In the genomic region with DNA sequence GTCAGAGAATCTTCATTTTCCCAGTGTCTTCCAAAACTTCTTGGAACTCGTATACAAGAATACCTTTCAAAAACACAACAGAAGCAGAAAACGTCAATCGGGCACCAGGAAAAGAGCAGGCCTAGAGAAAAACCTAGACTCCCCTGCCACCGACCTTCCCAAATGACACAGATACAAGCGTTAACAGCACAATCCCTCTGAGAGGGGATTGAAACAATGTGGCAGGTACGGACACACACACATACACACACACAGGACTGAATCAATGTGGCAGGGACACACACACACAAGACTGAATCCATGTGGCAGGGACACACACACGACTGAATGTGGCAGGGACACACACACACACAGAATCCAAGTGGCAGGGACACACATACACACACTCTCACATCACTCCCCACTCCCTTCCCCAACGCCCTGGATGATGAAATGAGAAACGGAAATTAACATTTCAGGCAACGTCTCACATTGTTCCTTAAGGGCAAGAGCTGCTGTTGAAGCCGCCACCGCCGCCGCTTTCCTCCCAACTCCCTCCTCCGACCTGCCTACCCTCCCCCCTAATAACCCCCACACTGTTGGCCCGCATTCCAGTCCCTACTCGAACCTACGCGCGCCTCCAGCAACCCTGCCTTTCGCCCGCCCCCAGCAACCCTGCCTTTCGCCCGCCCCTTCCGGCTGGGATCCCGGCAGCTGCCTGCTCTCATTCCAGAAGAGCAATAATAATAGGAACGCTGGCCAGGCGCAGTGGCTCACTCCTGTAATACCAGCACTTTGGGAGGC, we compare ENCODE assay signal across 8 cellular contexts.
DNase-seq lines count a peak whose midpoint lies in the region; ATAC-seq and TF ChIP-seq lines count a peak whose summit lies in the region.

No MANE protein-coding gene starts in this region.

- TF ChIP-seq POLR2A in prostate gland (IDR thresholded peaks at IDR 0.05) = peak; percentile 53

- no peak for ATAC-seq in HG02840 (IDR thresholded peaks at IDR 0.05; ENCODE audit: low FRiP score, unreplicated experiment)

- no peaks in the 10 kb centered on the region for H3K4me1 Mint-ChIP-seq in endodermal cell

- H3K4me3 ChIP-seq in endodermal cell (ENCODE audit: low read length) (peak overlapping the region; percentile 78), prostate gland (peak overlapping the region; percentile 55 to 60)

- H3K9me3 ChIP-seq in endodermal cell (ENCODE audit: control insufficient read depth, low read length) (no peaks in the 10 kb centered on the region), prostate gland (no peaks in the 10 kb centered on the region)

- no peaks in the 10 kb centered on the region for H3K4me1 ChIP-seq in endodermal cell (ENCODE audit: control insufficient read depth, insufficient read depth, low read length)
- H3K4me1 ChIP-seq in prostate gland (replicated peaks) = no peaks in the 10 kb centered on the region

- H3K27ac Mint-ChIP-seq in endodermal cell = no peak overlapping the region

- no peaks in the 10 kb centered on the region for H3K27me3 Mint-ChIP-seq in endodermal cell (ENCODE audit: insufficient read depth)

- intact Hi-C loops in prostate gland (cut with DNase I) = loop anchor here (10.0 kb wide), 1 partner anchor 669 kb away; the partner anchor contains the start of gene KDM5D

- 0% methylated on average over 25 of the region's 28 CpGs; no CpG with 5 or more reads in 1 of the 2 experiments for WGBS in endodermal cell (ENCODE audit: insufficient coverage in 1 of 2, insufficient read length in 1 of 2), 2 experiments
- WGBS in prostate gland = 5% methylated on average over 16 of the region's 28 CpGs

- no peak overlapping the region for H3K4me3 Mint-ChIP-seq in endodermal cell

- H3K27ac ChIP-seq in endodermal cell (ENCODE audit: low read depth, low read length) = peak overlapping the region; percentile 75
- peak overlapping the region; percentile 87 to 88 for H3K27ac ChIP-seq in prostate gland

- peak overlapping the region; percentile 62 for H3K9ac ChIP-seq in endodermal cell (ENCODE audit: extremely low read depth, low read length, poor library complexity, severe bottlenecking)

- TF ChIP-seq CTCF in endodermal cell (conservative IDR thresholded peaks at IDR 0.05) (no peak), prostate gland (IDR thresholded peaks at IDR 0.05) (no peak)

- no peaks in the 10 kb centered on the region for H3K36me3 Mint-ChIP-seq in endodermal cell (ENCODE audit: low read depth)

- H3K36me3 ChIP-seq in endodermal cell (ENCODE audit: control insufficient read depth, insufficient read depth, low read length) (no peaks in the 10 kb centered on the region), prostate gland (no peaks in the 10 kb centered on the region)

- H3K9me3 Mint-ChIP-seq in endodermal cell = no peaks in the 10 kb centered on the region

- H3K27me3 ChIP-seq in endodermal cell (ENCODE audit: control insufficient read depth, insufficient read depth, low read length, poor library complexity, severe bottlenecking) (no peaks in the 10 kb centered on the region), prostate gland (replicated peaks; ENCODE audit: insufficient read depth) (no peaks in the 10 kb centered on the region)

- DNase-seq in ELR (ENCODE audit: low read depth) (peak; percentile 68), NCI-H2196 treated with DMSO at 0.1 percent for 48 hours (lab: John Stamatoyannopoulos, UW; ENCODE audit: unreplicated experiment) (peak; percentile 4), endodermal cell (no peak), prostate gland (ENCODE audit: low spot score) (peak; percentile 79), SW480 (ENCODE audit: low spot score) (no peak)
- DNase-seq in activated CD4-positive, CD25-positive, alpha-beta regulatory T cell treated with anti-CD3 and anti-CD28 coated beads, Interleukin-2, amount 50 U/mL, for 72 hours = no peak
- no peak for DNase-seq in activated CD4-positive, CD25-positive, alpha-beta regulatory T cell (lab: John Stamatoyannopoulos, UW)

Comparison
In these comparisons a context has a peak if more than half of its experiments do, and no peak if none do; other contexts are left out.
1. DNase-seq: peak in ELR (single experiment), NCI-H2196 treated with DMSO at 0.1 percent for 48 hours (single experiment) and prostate gland (single experiment); none in endodermal cell (single experiment), SW480 (single experiment), activated CD4-positive, CD25-positive, alpha-beta regulatory T cell treated with anti-CD3 and anti-CD28 coated beads, Interleukin-2, amount 50 U/mL, for 72 hours (single experiment) and activated CD4-positive, CD25-positive, alpha-beta regulatory T cell (0 of 4).